ENCODE assay signal across 22 cellular contexts in the genomic region with DNA sequence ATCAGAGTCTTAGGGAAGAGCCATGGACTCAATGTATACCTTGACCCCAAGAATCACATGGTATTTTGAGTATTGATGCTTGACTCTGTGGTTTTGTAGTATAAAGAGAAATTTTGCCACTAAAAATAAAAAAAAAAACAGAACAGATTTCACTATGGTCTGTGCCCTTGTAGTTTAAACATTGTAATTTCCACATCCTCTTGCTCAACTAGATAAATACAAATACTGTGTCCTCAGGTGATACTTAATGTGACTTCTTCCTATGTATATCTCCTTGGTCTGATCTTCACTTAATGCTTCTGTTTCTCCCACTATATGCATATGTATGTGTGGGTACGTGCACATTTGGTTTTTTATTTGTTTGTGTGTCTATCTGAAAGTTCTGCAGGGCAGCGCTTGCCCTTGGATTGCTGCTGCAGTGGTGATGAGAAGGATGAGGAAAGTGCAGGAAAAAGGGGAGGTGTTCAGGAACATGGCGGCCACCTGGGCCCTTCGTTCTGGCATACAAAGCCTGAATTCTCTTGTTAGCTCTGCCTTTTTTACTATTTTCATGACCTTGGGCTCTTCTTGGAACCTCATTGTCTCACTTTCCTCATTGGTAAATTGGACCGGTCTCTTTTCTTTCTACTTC.
"Had no signal": no experiment of that assay in that cellular context is flagged by ENCODE, and none has a peak within 500 bp of the region (broad histone marks: within the 10 kb centered on the region; RNA-seq: fewer than 3 reads in every experiment).

No MANE protein-coding gene starts in this region.

- H3K27ac ChIP-seq: Peyer's patch, RWPE1 had no signal

- H3K4me1 ChIP-seq: Peyer's patch had no signal

- H3K36me3 Mint-ChIP-seq: activated naive CD8-positive, alpha-beta T cell; brain had no signal

- H3K4me3 Mint-ChIP-seq: activated B cell treated with CpG ODN at 0.5 μM for 24 hours; activated CD8-positive, alpha-beta T cell treated with anti-CD3 and anti-CD28 coated beads, Interleukin-2, amount 10 ng/mL, durations not matched to agents 7 days and 5 days; activated naive CD8-positive, alpha-beta T cell; activated T-helper 1 cell treated with anti-CD3 and anti-CD28 coated beads, Interleukin-12 subunit alpha, Interleukin-12 subunit beta, Interleukin-2, Interleukin-4 antibody, amounts not matched to agents 30 ng/mL and 10 ng/mL and 1 ng/mL, durations not matched to agents 14 hours and 24 hours and 36 hours; brain had no signal

- H3K36me3 ChIP-seq: Peyer's patch had no signal

- H3K9me3 ChIP-seq: Peyer's patch had no signal

- DNase-seq: activated B cell treated with CpG ODN at 0.5 μM for 24 hours; activated CD4-positive, alpha-beta T cell treated with anti-CD3 and anti-CD28 coated beads for 1 hour; activated CD4-positive, alpha-beta T cell treated with anti-CD3 and anti-CD28 coated beads, Interleukin-2, amount 50 U/mL, for 4 hours; activated CD8-positive, alpha-beta memory T cell treated with anti-CD3 and anti-CD28 coated beads, Interleukin-2, amount 50 U/mL, for 48 hours; activated CD8-positive, alpha-beta T cell treated with anti-CD3 and anti-CD28 coated beads, Interleukin-2, amount 10 ng/mL, durations not matched to agents 7 days and 5 days; activated effector memory CD4-positive, alpha-beta T cell treated with Interleukin-2 at 50 U/mL for 16 hours; activated naive CD4-positive, alpha-beta T cell treated with Interleukin-2 at 50 U/mL for 16 hours; activated T-cell treated with anti-CD3 and anti-CD28 coated beads, Interleukin-2, amount 50 U/mL, for 1 hour; amygdala; Kasumi-1; KBM-7; NCI-H1436 treated with DMSO at 0.1 percent for 48 hours; NCI-H187; NCI-H2081; NCI-H69; Peyer's patch; T-helper 2 cell; T1000 had no signal

- ATAC-seq: activated CD8-positive, alpha-beta T cell treated with anti-CD3 and anti-CD28 coated beads, Interleukin-2, amount 10 ng/mL, durations not matched to agents 7 days and 5 days had no signal

- H3K9me3 Mint-ChIP-seq: activated B cell treated with CpG ODN at 0.5 μM for 24 hours; activated T-helper 1 cell treated with anti-CD3 and anti-CD28 coated beads, Interleukin-12 subunit alpha, Interleukin-12 subunit beta, Interleukin-2, Interleukin-4 antibody, amounts not matched to agents 30 ng/mL and 10 ng/mL and 1 ng/mL, durations not matched to agents 14 hours and 24 hours and 36 hours; brain had no signal

- H3K4me3 ChIP-seq: Peyer's patch had no signal

- H3K27me3 ChIP-seq: Peyer's patch had no signal

- H3K27ac Mint-ChIP-seq: activated B cell treated with CpG ODN at 0.5 μM for 24 hours; activated CD8-positive, alpha-beta T cell treated with anti-CD3 and anti-CD28 coated beads, Interleukin-2, amount 10 ng/mL, durations not matched to agents 7 days and 5 days; activated naive CD8-positive, alpha-beta T cell; activated T-helper 1 cell treated with anti-CD3 and anti-CD28 coated beads, Interleukin-12 subunit alpha, Interleukin-12 subunit beta, Interleukin-2, Interleukin-4 antibody, amounts not matched to agents 30 ng/mL and 10 ng/mL and 1 ng/mL, durations not matched to agents 14 hours and 24 hours and 36 hours; brain had no signal
